Comparison of ENCODE assay signal across 16 cellular contexts in genomic region chr1:10242135-10242534, GRCh38.
"Had no signal": no experiment of that assay in that cellular context is flagged by ENCODE, and none has a peak within 500 bp of the region (broad histone marks: within the 10 kb centered on the region; RNA-seq: fewer than 3 reads in every experiment).

No MANE protein-coding gene starts in this region.

- ATAC-seq: gastroesophageal sphincter, T-helper 17 cell had no signal

- DNase-seq: activated B cell treated with CpG ODN at 0.5 μM for 24 hours; activated CD4-positive, alpha-beta T cell treated with anti-CD3 and anti-CD28 coated beads for 36 hours; activated CD4-positive, alpha-beta T cell treated with anti-CD3 and anti-CD28 coated beads, Interleukin-2, amount 50 U/mL, for 48 hours; activated effector memory CD4-positive, alpha-beta T cell treated with Interleukin-2 at 50 U/mL for 16 hours; activated naive CD4-positive, alpha-beta T cell treated with anti-CD3 and anti-CD28 coated beads for 36 hours; activated T-cell treated with anti-CD3 and anti-CD28 coated beads, Interleukin-2, amount 50 U/mL, for 72 hours; amygdala; effector CD8-positive, alpha-beta T cell; esophagus squamous epithelium; head of caudate nucleus; hypothalamus; stimulated activated CD4-positive, alpha-beta T cell treated with anti-CD3 and anti-CD28 coated beads, Interleukin-4, amount 100 ng/mL, for 24 hours; stimulated activated naive CD4-positive, alpha-beta T cell treated with Interleukin-2 at 50 U/mL for 16 hours; SW 1271; T-helper 17 cell had no signal

- H3K9me3 ChIP-seq: esophagus squamous epithelium, gastroesophageal sphincter had no signal

- H3K27ac ChIP-seq: gastroesophageal sphincter had no signal

- H3K27me3 ChIP-seq: esophagus squamous epithelium, gastroesophageal sphincter had no signal

- H3K4me3 ChIP-seq: esophagus squamous epithelium, gastroesophageal sphincter had no signal

- H3K36me3 ChIP-seq: esophagus squamous epithelium, gastroesophageal sphincter had no signal
